ENCODE assay signal across 8 cellular contexts in the genomic region with DNA sequence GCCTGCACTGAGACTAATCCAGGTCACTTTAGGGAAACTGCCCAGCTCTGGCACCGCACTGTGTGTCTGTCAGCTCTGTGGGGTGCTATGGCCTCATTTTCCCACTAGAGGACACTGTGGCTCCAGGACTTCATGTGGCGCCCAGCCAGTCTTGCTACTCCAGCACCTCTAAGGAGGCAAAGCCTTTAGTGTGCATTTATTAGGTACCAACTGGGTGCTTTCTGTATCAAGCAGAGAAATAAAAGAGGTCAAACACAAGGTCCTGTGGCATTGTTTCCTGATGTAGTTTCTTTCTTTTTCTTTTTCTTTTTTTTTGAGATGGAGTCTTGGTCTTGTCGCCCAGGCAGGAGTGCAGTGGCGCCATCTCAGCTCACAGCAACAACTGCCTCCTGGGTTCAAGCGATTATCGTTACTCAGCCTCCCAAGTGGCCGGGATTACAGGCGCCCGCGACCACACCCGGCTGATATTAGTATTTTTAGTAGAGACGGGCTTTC. TPM values are rescaled to one million over a fixed set of nuclear protein-coding genes. Genes with fewer than 3 reads are reported as not detected.
DNase-seq lines count a peak whose midpoint lies in the region; ATAC-seq and TF ChIP-seq lines count a peak whose summit lies in the region.

No MANE protein-coding gene starts in this region.

- ATAC-seq in HG02973 (IDR thresholded peaks at IDR 0.05; ENCODE audit: unreplicated experiment), result no peak

- no peak overlapping the region for H3K4me3 Mint-ChIP-seq in CD14-positive monocyte

- TF ChIP-seq CTCF in CD14-positive monocyte (IDR thresholded peaks at IDR 0.05), result peak; percentile 99

- intact Hi-C loops in CD14-positive monocyte (cut with micrococcal nuclease), result loop anchor here (1.0 to 5.0 kb wide), 4 partner anchors 66 to 104 kb away; partner anchors contain the start of gene C17orf75 (in 1 of the 2)

- H3K4me1 Mint-ChIP-seq in CD14-positive monocyte, result peaks cover 2% of the 10 kb centered on the region

- H3K27me3 Mint-ChIP-seq in CD14-positive monocyte (ENCODE audit: low read depth in 3 of 3), result peaks cover 8 to 14% (median 9%) of the 10 kb centered on the region in 3 donors

- DNase-seq in CD14-positive monocyte (ENCODE audit: low spot score) (peak; percentile 72), HCEC 1CT (peak; percentile 59), NCI-H748 treated with DMSO at 0.1 percent for 48 hours (lab: John Stamatoyannopoulos, UW) (peak; percentile 61), ecto neural progenitor cell (ENCODE audit: low spot score) (peak; percentile 90), lung microvascular endothelial cell (ENCODE audit: low read depth in 2 of 2) (peak; percentile 75 to 81)
- peak; percentile 52 to 54 for DNase-seq in activated CD4-positive, alpha-beta T cell treated with anti-CD3 and anti-CD28 coated beads, Interleukin-2, amount 50 U/mL, for 4 hours
- peak; percentile 27 for DNase-seq in stimulated activated CD8-positive, alpha-beta memory T cell treated with anti-CD3 and anti-CD28 coated beads, Interleukin-12 subunit alpha, Interleukin-12 subunit beta, amount 100 ng/mL, for 1 hour (ENCODE audit: low read depth)

- no peak overlapping the region for H3K27ac Mint-ChIP-seq in CD14-positive monocyte

- peaks cover 0 to 1% of the 10 kb centered on the region in 2 donors for H3K36me3 Mint-ChIP-seq in CD14-positive monocyte

- H3K9me3 Mint-ChIP-seq in CD14-positive monocyte, result peaks cover 0 to 6% (median 0%) of the 10 kb centered on the region in 7 donors

RNA-seq across cellular contexts. Expression of gene RHBDL3, which starts 12.5 kb away (rescaled TPM):
- polyA plus RNA-seq in CD14-positive monocyte, result not detected
- total RNA-seq in lung microvascular endothelial cell, result under 0.01 TPM in 1 of 2 replicates, not detected in the other

Comparison
In these comparisons a context has a peak if more than half of its experiments do, and no peak if none do; other contexts are left out.
1. DNase-seq: peak in every context shown above with its lines; median percentile 90 in ecto neural progenitor cell; 78 in lung microvascular endothelial cell; 72 in CD14-positive monocyte; 61 in NCI-H748 treated with DMSO at 0.1 percent for 48 hours; 59 in HCEC 1CT; 53 in activated CD4-positive, alpha-beta T cell treated with anti-CD3 and anti-CD28 coated beads, Interleukin-2, amount 50 U/mL, for 4 hours; 27 in stimulated activated CD8-positive, alpha-beta memory T cell treated with anti-CD3 and anti-CD28 coated beads, Interleukin-12 subunit alpha, Interleukin-12 subunit beta, amount 100 ng/mL, for 1 hour.